24 cellular contexts compared by ENCODE assay signal in genomic region chr22:41203118-41203517, GRCh38. TPM values are rescaled to one million over a fixed set of nuclear protein-coding genes. Genes with fewer than 3 reads are reported as not detected.
DNase-seq lines count a peak whose midpoint lies in the region; ATAC-seq, FAIRE-seq and TF ChIP-seq lines count a peak whose summit lies in the region.
"Had no signal": no experiment of that assay in that cellular context is flagged by ENCODE, and none has a peak within 500 bp of the region (broad histone marks: within the 10 kb centered on the region; RNA-seq: fewer than 3 reads in every experiment).

No MANE protein-coding gene starts in this region.

- no peak overlapping the region for H3K4me3 Mint-ChIP-seq in neural progenitor cell
- H3K4me3 Mint-ChIP-seq: CD14-positive monocyte had no signal

- peaks cover 51% of the 10 kb centered on the region for H3K4me1 ChIP-seq in HepG2 (ENCODE audit: insufficient read depth, low read length)
- peaks cover 0 to 11% (median under 1%) of the 10 kb centered on the region in 4 donors for H3K4me1 ChIP-seq in right lobe of liver
- peaks cover 2 to 12% of the 10 kb centered on the region in 2 experiments; a peak in 3 of 5 replicates for H3K4me1 ChIP-seq in K562 (replicated peaks in 1 of 2; ENCODE audit: control insufficient read depth in 2 of 2, insufficient read depth in 2 of 2, low read length in 2 of 2)
- H3K4me1 ChIP-seq in neural progenitor cell: peaks cover 4% of the 10 kb centered on the region
- peaks cover 11 to 45% (median 28%) of the 10 kb centered on the region in 6 donors for H3K4me1 ChIP-seq in spleen
- H3K4me1 ChIP-seq in tibial nerve: peaks cover 0 to 23% (median 9%) of the 10 kb centered on the region in 4 donors

- in situ Hi-C loops in HepG2 (cut with HindIII; ENCODE audit: extremely low pct_ligation_motif_present, low pct_unique_long_range_greater_than_20kb) (no loop called here), K562 (cut with MboI) (no loop called here)

- H3K36me3 ChIP-seq in HepG2 (replicated peaks in 1 of 2; ENCODE audit: control insufficient read depth in 1 of 2, insufficient read depth in 2 of 2, low read length in 2 of 2): no peaks in the 10 kb centered on the region
- H3K36me3 ChIP-seq in right lobe of liver: no peaks in the 10 kb centered on the region
- peaks cover 5% of the 10 kb centered on the region; the same call in 2 of the 3 replicates for H3K36me3 ChIP-seq in K562 (ENCODE audit: control insufficient read depth, insufficient read depth, low read length)
- no peaks in the 10 kb centered on the region for H3K36me3 ChIP-seq in neural progenitor cell
- H3K36me3 ChIP-seq in spleen: peaks cover 0 to 6% (median 0%) of the 10 kb centered on the region in 6 donors
- H3K36me3 ChIP-seq in tibial nerve: peaks cover 0 to 15% (median 0%) of the 10 kb centered on the region in 3 donors
- H3K36me3 ChIP-seq: BE2C, BLaER1 had no signal

- ATAC-seq in HepG2 (no peak), right lobe of liver (no peak), K562 (no peak)

- peaks cover 11% of the 10 kb centered on the region for H3K79me2 ChIP-seq in HepG2 (ENCODE audit: insufficient read depth, low read length)
- peaks cover 19% of the 10 kb centered on the region for H3K79me2 ChIP-seq in K562 (ENCODE audit: control insufficient read depth, insufficient read depth, low read length)
- H3K79me2 ChIP-seq in neural progenitor cell (ENCODE audit: low read depth): peaks cover 26% of the 10 kb centered on the region

- H2AFZ ChIP-seq in HepG2 (ENCODE audit: low read length) (no peak overlapping the region), K562 (ENCODE audit: low read depth, low read length) (no peak overlapping the region), neural progenitor cell (replicated peaks) (no peak overlapping the region)

- H3K27ac ChIP-seq in HepG2 (ENCODE audit: extremely low read length, insufficient read depth, low read length) (no peak overlapping the region), right lobe of liver (no peak overlapping the region), K562 (ENCODE audit: extremely low read depth, low read depth, low read length) (no peak overlapping the region), neural progenitor cell (no peak overlapping the region), spleen (no peak overlapping the region), tibial nerve (no peak overlapping the region)
- H3K27ac ChIP-seq: BLaER1 had no signal

- H3K9me1 ChIP-seq in K562 (ENCODE audit: control insufficient read depth, insufficient read depth, low read length): no peaks in the 10 kb centered on the region

- TF ChIP-seq POLR2A in HepG2 (IDR thresholded peaks at IDR 0.05; ENCODE audit: insufficient read depth in 1 of 2, low read depth in 2 of 2, low read length in 2 of 2) (no peak), right lobe of liver (IDR thresholded peaks at IDR 0.05) (no peak), K562 (conservative IDR thresholded peaks at IDR 0.05) (no peak), spleen (IDR thresholded peaks at IDR 0.05) (no peak), tibial nerve (IDR thresholded peaks at IDR 0.05) (no peak)

- TF ChIP-seq EP300 in HepG2 (IDR thresholded peaks at IDR 0.05; ENCODE audit: low read depth in 2 of 2, low read length in 2 of 2) (no peak), HepG2 (CRISPR knock-in tag; IDR thresholded peaks at IDR 0.05; ENCODE audit: borderline replicate concordance) (no peak), K562 (IDR thresholded peaks at IDR 0.05; ENCODE audit: low read length) (no peak), tibial nerve (IDR thresholded peaks at IDR 0.05) (no peak)

- H3K27me3 Mint-ChIP-seq in neural progenitor cell (ENCODE audit: insufficient read depth, low read depth): peaks cover 22% of the 10 kb centered on the region

- peaks cover 0 to 2% of the 10 kb centered on the region in 2 experiments; a peak in 2 of 5 replicates for H3K27me3 ChIP-seq in HepG2 (ENCODE audit: control insufficient read depth in 1 of 2, insufficient read depth in 2 of 2, low read length in 2 of 2)
- H3K27me3 ChIP-seq in right lobe of liver: no peaks in the 10 kb centered on the region
- H3K27me3 ChIP-seq in K562 (ENCODE audit: control insufficient read depth in 2 of 2, insufficient read depth in 2 of 2, low read length in 2 of 2): no peaks in the 10 kb centered on the region
- peaks cover 56% of the 10 kb centered on the region for H3K27me3 ChIP-seq in neural progenitor cell
- H3K27me3 ChIP-seq in spleen (replicated peaks in 1 of 7): peaks cover 0 to 18% (median 0%) of the 10 kb centered on the region in 7 donors
- no peaks in the 10 kb centered on the region for H3K27me3 ChIP-seq in tibial nerve
- H3K27me3 ChIP-seq: BE2C had no signal

- DNase-seq in HepG2 (ENCODE audit: low spot score): no peak
- no peak for DNase-seq in right lobe of liver
- no peak for DNase-seq in K562 (ENCODE audit: extremely low read depth in 1 of 4, low spot score in 3 of 4)
- no peak for DNase-seq in neural progenitor cell (ENCODE audit: low spot score)
- no peak for DNase-seq in spleen
- DNase-seq in tibial nerve (ENCODE audit: low spot score in 2 of 2): no peak
- DNase-seq: 8988T; ACHN; BE2C; C1 segment of cervical spinal cord; CD4-positive, alpha-beta memory T cell; CD4-positive, CD25-positive, alpha-beta regulatory T cell; CD8-positive, alpha-beta memory T cell; COR-L47; DMS 273 treated with DMSO at 0.1 percent for 48 hours; DMS79 treated with DMSO at 0.1 percent for 48 hours; GF-D8 had no signal

- BruUV-seq in HepG2 (replicated peaks; lab: Mats Ljungman, UMichigan): no TSS peak
- no TSS peak for BruUV-seq in K562 (replicated peaks; lab: Mats Ljungman, UMichigan)

- H3K4me1 Mint-ChIP-seq in neural progenitor cell: peaks cover 19% of the 10 kb centered on the region

- H3K4me3 ChIP-seq in HepG2 (replicated peaks in 1 of 3; ENCODE audit: insufficient read depth in 1 of 3, low read depth in 2 of 3, low read length in 3 of 3) (no peak overlapping the region), right lobe of liver (no peak overlapping the region), K562 (no peak overlapping the region), neural progenitor cell (no peak overlapping the region), spleen (no peak overlapping the region), tibial nerve (no peak overlapping the region)
- H3K4me3 ChIP-seq: BLaER1 had no signal

- peaks cover 14% of the 10 kb centered on the region for H3F3A ChIP-seq in neural progenitor cell (ENCODE audit: low read depth)

- 54% methylated on average over 2 of the region's 2 CpGs for WGBS in HepG2 (ENCODE audit: low lambda C conversion rate)
- 95% methylated on average over 2 of the region's 2 CpGs for WGBS in right lobe of liver (ENCODE audit: insufficient coverage, low coverage, low lambda C conversion rate, missing lambda C conversion rate)
- WGBS in K562 (ENCODE audit: insufficient coverage, low coverage, missing lambda C conversion rate): 50% methylated on average over 2 of the region's 2 CpGs
- WGBS in spleen, 5 donors: 91 to 98% (median 94%) methylated on average over 2 of the region's 2 CpGs
- WGBS in tibial nerve, 2 donors: 94% methylated on average over 2 of the region's 2 CpGs

- FAIRE-seq in HepG2 (lab: Jason Lieb, UNC) (no peak), K562 (lab: Jason Lieb, UNC) (no peak)
- FAIRE-seq: A204.1, G401.6, GM12891, GM19239 had no signal

- TF ChIP-seq RAD21 in HepG2 (CRISPR knock-in tag; IDR thresholded peaks at IDR 0.05): no peak
- no peak for TF ChIP-seq RAD21 in K562 (CRISPR knock-in tag; conservative IDR thresholded peaks at IDR 0.05 in 1 of 2, IDR thresholded peaks at IDR 0.05 in 1 of 2)

- CTCF ChIA-PET in HepG2 (lab: Yijun Ruan, JAX; ENCODE audit: low intra/inter-chr PET ratio, low total read pairs) (no interaction called here), K562 (lab: Yijun Ruan, JAX; ENCODE audit: low intra/inter-chr PET ratio) (no interaction called here)

- H4K20me1 ChIP-seq in HepG2 (ENCODE audit: insufficient read depth, low read length): no peaks in the 10 kb centered on the region
- no peaks in the 10 kb centered on the region for H4K20me1 ChIP-seq in K562 (replicated peaks; ENCODE audit: control insufficient read depth, insufficient read depth, low read length)
- no peaks in the 10 kb centered on the region for H4K20me1 ChIP-seq in neural progenitor cell (ENCODE audit: low read depth)
- H4K20me1 ChIP-seq: BLaER1 had no signal

- no peak for TF ChIP-seq CTCF in HepG2 (CRISPR knock-in tag; IDR thresholded peaks at IDR 0.05)
- no peak for TF ChIP-seq CTCF in right lobe of liver (IDR thresholded peaks at IDR 0.05)
- TF ChIP-seq CTCF in K562 (IDR thresholded peaks at IDR 0.05 in 2 of 3, conservative IDR thresholded peaks at IDR 0.05 in 1 of 3; ENCODE audit: insufficient read depth in 2 of 3, low read depth in 1 of 3, low read length in 3 of 3): no peak
- no peak for TF ChIP-seq CTCF in neural progenitor cell (IDR thresholded peaks at IDR 0.05)
- TF ChIP-seq CTCF in spleen (IDR thresholded peaks at IDR 0.05 in 8 of 11, conservative IDR thresholded peaks at IDR 0.05 in 3 of 11): no peak
- no peak for TF ChIP-seq CTCF in tibial nerve (IDR thresholded peaks at IDR 0.05)

- no peaks in the 10 kb centered on the region for H3K9me3 Mint-ChIP-seq in neural progenitor cell
- H3K9me3 Mint-ChIP-seq: CD14-positive monocyte; CD4-positive, alpha-beta memory T cell; CD8-positive, alpha-beta memory T cell had no signal

- POLR2A ChIA-PET in HepG2 (lab: Yijun Ruan, JAX) (no interaction called here), K562 (lab: Yijun Ruan, JAX) (no interaction called here)

- peak overlapping the region; percentile 58 for H3K27ac Mint-ChIP-seq in neural progenitor cell
- H3K27ac Mint-ChIP-seq: CD14-positive monocyte; CD4-positive, CD25-positive, alpha-beta regulatory T cell had no signal

- H3K36me3 Mint-ChIP-seq in neural progenitor cell: no peaks in the 10 kb centered on the region
- H3K36me3 Mint-ChIP-seq: CD4-positive, CD25-positive, alpha-beta regulatory T cell had no signal

- H3K4me2 ChIP-seq in HepG2 (ENCODE audit: low read depth, low read length): no peak overlapping the region
- H3K4me2 ChIP-seq in K562 (ENCODE audit: insufficient read depth, low read length): no peak overlapping the region
- no peak overlapping the region for H3K4me2 ChIP-seq in neural progenitor cell
- H3K4me2 ChIP-seq: BLaER1 had no signal

- intact Hi-C loops in HepG2 (cut with micrococcal nuclease; ENCODE audit: unreplicated experiment): no loop called here
- intact Hi-C loops in right lobe of liver (cut with DNase I): no loop called here
- intact Hi-C loops in K562 (cut with micrococcal nuclease): no loop called here
- intact Hi-C loops in spleen (cut with DNase I; ENCODE audit: low total_unique reads): no loop called here

- no peaks in the 10 kb centered on the region for H3K9me3 ChIP-seq in HepG2 (ENCODE audit: low read length)
- H3K9me3 ChIP-seq in right lobe of liver: no peaks in the 10 kb centered on the region
- no peaks in the 10 kb centered on the region for H3K9me3 ChIP-seq in K562 (replicated peaks; ENCODE audit: control insufficient read depth, insufficient read depth, low read depth, low read length)
- no peaks in the 10 kb centered on the region for H3K9me3 ChIP-seq in neural progenitor cell (ENCODE audit: low read depth)
- no peaks in the 10 kb centered on the region for H3K9me3 ChIP-seq in spleen
- no peaks in the 10 kb centered on the region for H3K9me3 ChIP-seq in tibial nerve
- H3K9me3 ChIP-seq: BE2C, BLaER1 had no signal

- H3K9ac ChIP-seq in HepG2 (ENCODE audit: insufficient read depth, low read depth, low read length) (no peak overlapping the region), K562 (ENCODE audit: insufficient read depth in 1 of 2, low read depth in 2 of 2, low read length in 2 of 2) (no peak overlapping the region), neural progenitor cell (no peak overlapping the region)
- H3K9ac ChIP-seq: BLaER1 had no signal

RNA-seq across cellular contexts. Expression of gene L3MBTL2, which starts 2.0 kb away (rescaled TPM):
- 33.7 and 37.6 TPM in 2 replicates for total RNA-seq in HepG2 (2016; rRNA removed; fragmentation: Illumina TruSeq; extraction: Trizol)
- 2.0 and 2.6 TPM in 2 replicates for total RNA-seq in HepG2 (2016; cell fraction: cytosol; rRNA removed; fragmentation: Illumina TruSeq; extraction: Trizol; ENCODE audit: low read depth)
- 33.9 and 35.3 TPM in 2 replicates for total RNA-seq in HepG2 (2016; cell fraction: insoluble cytoplasmic fraction; rRNA removed; fragmentation: Illumina TruSeq; extraction: Trizol)
- total RNA-seq in HepG2 (2016; cell fraction: membrane; rRNA removed; fragmentation: Illumina TruSeq; extraction: Trizol): 9.5 and 10.0 TPM in 2 replicates
- total RNA-seq in HepG2 (2016; cell fraction: nucleus; rRNA removed; fragmentation: Illumina TruSeq; extraction: Trizol): 18.8 and 19.9 TPM in 2 replicates
- 13.8 and 15.2 TPM in 2 replicates for polyA plus RNA-seq in HepG2 (2011; rRNA removed)
- polyA plus RNA-seq in HepG2 (2011; cell fraction: cytosol; rRNA removed): 11.1 and 12.2 TPM in 2 replicates
- polyA plus RNA-seq in HepG2 (2011; cell fraction: nucleus; rRNA removed): 22.6 and 24.9 TPM in 2 replicates
- 8.5 and 9.8 TPM in 2 replicates for polyA plus RNA-seq in HepG2 (2012)
- 1.4 and 1.9 TPM in 2 replicates for polyA plus RNA-seq in HepG2 (2016; cell fraction: cytosol; fragmentation: Illumina TruSeq; extraction: Trizol; ENCODE audit: low read depth)
- polyA plus RNA-seq in HepG2 (2016; cell fraction: insoluble cytoplasmic fraction; fragmentation: Illumina TruSeq; extraction: Trizol; ENCODE audit: low read depth): 23.7 and 29.8 TPM in 2 replicates
- 4.5 and 4.6 TPM in 2 replicates for polyA plus RNA-seq in HepG2 (2016; cell fraction: membrane; fragmentation: Illumina TruSeq; extraction: Trizol; ENCODE audit: low read depth)
- 29.0 and 31.3 TPM in 2 replicates for polyA plus RNA-seq in HepG2 (2016; cell fraction: nucleus; fragmentation: Illumina TruSeq; extraction: Trizol; ENCODE audit: insufficient read depth, low read depth)
- polyA minus RNA-seq in HepG2 (2011; rRNA and poly(A)+ RNA removed; ENCODE audit: low replicate concordance): 21.4 and 43.9 TPM in 2 replicates
- polyA minus RNA-seq in HepG2 (2011; cell fraction: cytosol; rRNA and poly(A)+ RNA removed): 8.2 and 8.3 TPM in 2 replicates
- 10.6 and 11.2 TPM in 2 replicates for polyA minus RNA-seq in HepG2 (2011; cell fraction: nucleus; rRNA and poly(A)+ RNA removed)
- total RNA-seq in right lobe of liver: 10 to 100 TPM in 4 of 6 experiments, 1 to 10 TPM in 2; 6.6 to 11.7 (median 10.4) TPM
- total RNA-seq in K562 (2011; cell fraction: chromatin; rRNA removed; ENCODE audit: low replicate concordance): 30.3 and 60.3 TPM in 2 replicates
- 35.0 and 35.3 TPM in 2 replicates for total RNA-seq in K562 (2011; cell fraction: nucleolus; rRNA removed)
- total RNA-seq in K562 (2011; cell fraction: nucleoplasm; rRNA removed): 28.8 and 30.5 TPM in 2 replicates
- 16.7 and 23.0 TPM in 2 replicates for total RNA-seq in K562 (2014; rRNA removed)
- 12.9 and 14.7 TPM in 2 replicates for total RNA-seq in K562 (2014; rRNA removed; fragmentation: Illumina TruSeq; extraction: Trizol)
- 18.6 and 19.1 TPM in 2 replicates for total RNA-seq in K562 (2015; rRNA removed; fragmentation: Illumina TruSeq; extraction: Trizol)
- total RNA-seq in K562 (2021): 21.6 and 23.1 TPM in 2 replicates
- 15.7 and 17.2 TPM in 2 replicates for polyA plus RNA-seq in K562 (2011; rRNA removed)
- 15.2 and 20.4 TPM in 2 replicates for polyA plus RNA-seq in K562 (2011; cell fraction: cytosol; rRNA removed)
- 25.9 and 35.9 TPM in 2 replicates for polyA plus RNA-seq in K562 (2011; cell fraction: nucleus; rRNA removed)
- polyA plus RNA-seq in K562 (2012): 16.3 and 16.5 TPM in 2 replicates
- 20.6 and 23.0 TPM in 2 replicates for polyA plus RNA-seq in K562 (2014; fragmentation: Illumina TruSeq; extraction: Trizol)
- 10 to 100 TPM; 10.3 to 21.0 TPM for polyA plus RNA-seq in K562 (2014; fragmentation: Nextera tagmentation; extraction: Ambion mirVana)
- polyA plus RNA-seq in K562 (2014; rRNA removed): 18.8 and 20.5 TPM in 2 replicates
- 19.2 and 24.6 TPM in 2 replicates for polyA minus RNA-seq in K562 (2011; rRNA and poly(A)+ RNA removed)
- 10.3 and 12.2 TPM in 2 replicates for polyA minus RNA-seq in K562 (2011; cell fraction: cytosol; rRNA and poly(A)+ RNA removed)
- polyA minus RNA-seq in K562 (2011; cell fraction: nucleus; rRNA and poly(A)+ RNA removed): 11.6 and 16.6 TPM in 2 replicates
- total RNA-seq in neural progenitor cell (ENCODE audit: low replicate concordance): 14.4 and 24.4 TPM in 2 replicates
- total RNA-seq in spleen: 10 to 100 TPM; 15.7 to 33.8 (median 26.5) TPM
- 10 to 100 TPM; 11.4 to 18.2 (median 12.6) TPM for polyA plus RNA-seq in spleen
- 10 to 100 TPM; 21.2 to 27.4 (median 24.3) TPM for total RNA-seq in tibial nerve

RNA-seq across cellular contexts. Expression of gene CHADL, which starts 37.6 kb away (rescaled TPM):
- total RNA-seq in HepG2 (2016; rRNA removed; fragmentation: Illumina TruSeq; extraction: Trizol): 2.9 and 8.1 TPM in 2 replicates
- 0.88 and 1.3 TPM in 2 replicates for total RNA-seq in HepG2 (2016; cell fraction: cytosol; rRNA removed; fragmentation: Illumina TruSeq; extraction: Trizol; ENCODE audit: low read depth)
- total RNA-seq in HepG2 (2016; cell fraction: insoluble cytoplasmic fraction; rRNA removed; fragmentation: Illumina TruSeq; extraction: Trizol): 2.9 and 8.3 TPM in 2 replicates
- total RNA-seq in HepG2 (2016; cell fraction: membrane; rRNA removed; fragmentation: Illumina TruSeq; extraction: Trizol): 1.6 and 1.8 TPM in 2 replicates
- 6.1 TPM in 2 replicates for total RNA-seq in HepG2 (2016; cell fraction: nucleus; rRNA removed; fragmentation: Illumina TruSeq; extraction: Trizol)
- polyA plus RNA-seq in HepG2 (2011; rRNA removed): 2.8 and 6.1 TPM in 2 replicates
- polyA plus RNA-seq in HepG2 (2011; cell fraction: cytosol; rRNA removed): 2.6 and 5.3 TPM in 2 replicates
- polyA plus RNA-seq in HepG2 (2011; cell fraction: nucleus; rRNA removed): 7.4 and 7.5 TPM in 2 replicates
- polyA plus RNA-seq in HepG2 (2012): 1.9 and 2.5 TPM in 2 replicates
- polyA plus RNA-seq in HepG2 (2016; cell fraction: cytosol; fragmentation: Illumina TruSeq; extraction: Trizol; ENCODE audit: low read depth): 0.71 and 1.1 TPM in 2 replicates
- polyA plus RNA-seq in HepG2 (2016; cell fraction: insoluble cytoplasmic fraction; fragmentation: Illumina TruSeq; extraction: Trizol; ENCODE audit: low read depth): 2.5 and 3.1 TPM in 2 replicates
- polyA plus RNA-seq in HepG2 (2016; cell fraction: membrane; fragmentation: Illumina TruSeq; extraction: Trizol; ENCODE audit: low read depth): 0.88 and 1.5 TPM in 2 replicates
- 9.0 and 10.9 TPM in 2 replicates for polyA plus RNA-seq in HepG2 (2016; cell fraction: nucleus; fragmentation: Illumina TruSeq; extraction: Trizol; ENCODE audit: insufficient read depth, low read depth)
- 0.07 and 3.2 TPM in 2 replicates for polyA minus RNA-seq in HepG2 (2011; rRNA and poly(A)+ RNA removed; ENCODE audit: low replicate concordance)
- 2.1 and 2.4 TPM in 2 replicates for polyA minus RNA-seq in HepG2 (2011; cell fraction: cytosol; rRNA and poly(A)+ RNA removed)
- polyA minus RNA-seq in HepG2 (2011; cell fraction: nucleus; rRNA and poly(A)+ RNA removed): 2.6 and 3.9 TPM in 2 replicates
- total RNA-seq in right lobe of liver: 1 to 10 TPM in 3 of 6 experiments, under 1 TPM in 3; 0.75 to 1.5 (median 1.1) TPM
- total RNA-seq in K562 (2011; cell fraction: chromatin; rRNA removed; ENCODE audit: low replicate concordance): not detected in 2 replicates
- 0.39 TPM in 1 of 2 replicates, not detected in the other for total RNA-seq in K562 (2011; cell fraction: nucleolus; rRNA removed)
- not detected in 2 replicates for total RNA-seq in K562 (2011; cell fraction: nucleoplasm; rRNA removed)
- not detected in 2 replicates for total RNA-seq in K562 (2014; rRNA removed)
- not detected in 2 replicates for total RNA-seq in K562 (2014; rRNA removed; fragmentation: Illumina TruSeq; extraction: Trizol)
- not detected in 2 replicates for total RNA-seq in K562 (2015; rRNA removed; fragmentation: Illumina TruSeq; extraction: Trizol)
- not detected in 2 replicates for total RNA-seq in K562 (2021)
- polyA plus RNA-seq in K562 (2011; rRNA removed): not detected in 2 replicates
- polyA plus RNA-seq in K562 (2011; cell fraction: cytosol; rRNA removed): not detected in 2 replicates
- polyA plus RNA-seq in K562 (2011; cell fraction: nucleus; rRNA removed): not detected in 2 replicates
- not detected in 2 replicates for polyA plus RNA-seq in K562 (2012)
- polyA plus RNA-seq in K562 (2014; fragmentation: Illumina TruSeq; extraction: Trizol): not detected in 2 replicates
- polyA plus RNA-seq in K562 (2014; fragmentation: Nextera tagmentation; extraction: Ambion mirVana): not detected
- not detected in 2 replicates for polyA plus RNA-seq in K562 (2014; rRNA removed)
- polyA minus RNA-seq in K562 (2011; rRNA and poly(A)+ RNA removed): not detected in 2 replicates
- polyA minus RNA-seq in K562 (2011; cell fraction: cytosol; rRNA and poly(A)+ RNA removed): not detected in 2 replicates
- polyA minus RNA-seq in K562 (2011; cell fraction: nucleus; rRNA and poly(A)+ RNA removed): not detected in 2 replicates
- 0.56 TPM in 1 of 2 replicates, not detected in the other for total RNA-seq in neural progenitor cell (ENCODE audit: low replicate concordance)
- 1 to 10 TPM in 4 of 7 donors, under 1 TPM in 2, not detected in 1; 0.40 to 2.2 (median 1.2) TPM for total RNA-seq in spleen
- polyA plus RNA-seq in spleen: 1 to 10 TPM in 1 of 3 donors, under 1 TPM in 2; 0.89 to 1.3 (median 0.96) TPM
- 10 to 100 TPM; 25.3 to 32.0 (median 27.5) TPM for total RNA-seq in tibial nerve
- total RNA-seq: A673 had no signal

Comparison
In these comparisons a context has a peak if more than half of its experiments do, and no peak if none do; other contexts are left out.
1. Of the 241 proteins assayed by ChIP-seq in both HepG2 and K562: peak only in HepG2: none; only in K562: ZNF121; in both: none; in neither: 240.